Comparison of ENCODE assay signal across 1 cellular context in the genomic region with DNA sequence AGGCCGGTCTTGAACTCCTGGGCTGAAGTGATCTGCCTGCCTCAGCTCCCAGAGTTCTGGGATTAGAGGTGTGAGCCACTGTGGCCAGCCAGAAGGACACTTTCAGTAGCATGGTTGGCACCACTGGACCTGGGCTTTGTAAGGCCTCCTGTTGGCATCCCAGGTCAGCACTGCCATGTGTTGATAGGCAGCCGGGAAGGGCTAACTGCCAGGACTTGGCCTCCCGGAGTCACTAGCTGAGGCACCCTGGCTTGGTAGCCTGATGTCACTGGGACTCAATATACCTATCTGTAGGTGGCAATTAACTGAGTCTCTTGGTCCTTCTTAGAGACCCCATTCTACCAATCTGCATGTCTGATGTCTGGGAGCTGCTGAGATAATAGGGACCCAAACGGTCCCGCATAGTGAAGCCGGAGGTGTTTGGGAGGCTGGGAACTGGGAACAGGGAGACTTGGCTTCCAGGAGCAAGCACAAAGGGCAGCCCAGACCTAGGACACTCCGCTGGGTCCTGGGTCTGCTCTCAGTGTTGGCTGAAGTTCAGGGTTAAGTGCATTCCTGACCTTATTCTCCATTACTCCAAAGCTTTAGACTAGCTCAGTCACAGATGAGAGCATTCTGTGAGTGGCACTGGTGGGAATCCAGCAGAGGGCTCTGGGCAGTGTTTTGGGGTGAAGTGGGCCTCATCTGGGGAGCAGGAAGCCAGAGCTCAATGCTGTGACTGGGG.
TF ChIP-seq lines count a peak whose summit lies in the region.

No MANE protein-coding gene starts in this region.

TF ChIP-seq in GM23338, 12 proteins besides CTCF, POLR2A, EP300 and RAD21:
- no peak for TF ChIP-seq ZNF462 (CRISPR knock-in tag; IDR thresholded peaks at IDR 0.05)
- TF ChIP-seq ZNF331 (CRISPR knock-in tag; IDR thresholded peaks at IDR 0.05; ENCODE audit: low read depth): no peak
- no peak for TF ChIP-seq ZNF114 (CRISPR knock-in tag; IDR thresholded peaks at IDR 0.05)
- TF ChIP-seq EZH2phosphoT487 (IDR thresholded peaks at IDR 0.05; ENCODE audit: unreplicated experiment): no peak
- TF ChIP-seq STAT1 (IDR thresholded peaks at IDR 0.05; ENCODE audit: unreplicated experiment): no peak
- no peak for TF ChIP-seq POLR2AphosphoS5 (IDR thresholded peaks at IDR 0.05; ENCODE audit: low read depth)
- TF ChIP-seq NANOG (IDR thresholded peaks at IDR 0.05; ENCODE audit: borderline replicate concordance): no peak
- no peak for TF ChIP-seq REST (IDR thresholded peaks at IDR 0.05; ENCODE audit: unreplicated experiment)
- TF ChIP-seq JUNB (IDR thresholded peaks at IDR 0.05; ENCODE audit: unreplicated experiment): no peak
- TF ChIP-seq, protein P1, sequence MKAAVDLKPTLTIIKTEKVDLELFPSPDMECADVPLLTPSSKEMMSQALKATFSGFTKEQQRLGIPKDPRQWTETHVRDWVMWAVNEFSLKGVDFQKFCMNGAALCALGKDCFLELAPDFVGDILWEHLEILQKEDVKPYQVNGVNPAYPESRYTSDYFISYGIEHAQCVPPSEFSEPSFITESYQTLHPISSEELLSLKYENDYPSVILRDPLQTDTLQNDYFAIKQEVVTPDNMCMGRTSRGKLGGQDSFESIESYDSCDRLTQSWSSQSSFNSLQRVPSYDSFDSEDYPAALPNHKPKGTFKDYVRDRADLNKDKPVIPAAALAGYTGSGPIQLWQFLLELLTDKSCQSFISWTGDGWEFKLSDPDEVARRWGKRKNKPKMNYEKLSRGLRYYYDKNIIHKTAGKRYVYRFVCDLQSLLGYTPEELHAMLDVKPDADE (IDR thresholded peaks at IDR 0.05): no peak
- TF ChIP-seq CREB1 (CRISPR knock-in tag; IDR thresholded peaks at IDR 0.05; ENCODE audit: low read depth): no peak
- TF ChIP-seq EZH2 (IDR thresholded peaks at IDR 0.05; ENCODE audit: low read depth, unreplicated experiment): no peak
